8 cellular contexts compared by ENCODE assay signal in the genomic region with DNA sequence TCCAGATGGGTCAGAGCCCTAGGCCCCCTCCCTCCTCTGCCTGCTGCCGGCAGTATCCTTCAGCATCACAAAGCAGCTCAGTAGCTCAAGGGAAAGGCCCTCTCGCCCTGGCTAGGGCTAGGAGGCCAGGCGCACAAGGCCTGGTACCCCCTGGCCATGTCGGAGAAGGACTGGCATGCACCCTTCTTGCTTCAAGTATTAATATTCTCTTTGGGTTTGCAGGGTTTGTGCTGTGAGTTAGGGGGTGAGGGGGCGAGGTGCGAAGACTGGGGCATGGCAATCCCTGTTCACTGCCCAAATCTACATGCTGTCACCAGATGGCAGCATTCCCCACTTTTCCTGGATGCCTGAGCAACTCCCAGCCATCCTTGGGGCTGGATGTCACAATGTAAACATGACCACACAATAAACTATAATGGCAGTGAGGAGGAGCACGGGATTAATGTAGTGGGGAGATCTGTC.
DNase-seq lines count a peak whose midpoint lies in the region; ATAC-seq and TF ChIP-seq lines count a peak whose summit lies in the region.

No MANE protein-coding gene starts in this region.

- no peaks in the 10 kb centered on the region for H3K9me3 Mint-ChIP-seq in HFFc6
- no peaks in the 10 kb centered on the region for H3K9me3 Mint-ChIP-seq in activated CD8-positive, alpha-beta memory T cell treated with anti-CD3 and anti-CD28 coated beads, Interleukin-2, amount 10 ng/mL, durations not matched to agents 7 days and 5 days (ENCODE audit: low read depth)

- H2AFZ ChIP-seq in PC-9, result no peak overlapping the region

- intact Hi-C loops in PC-9 (cut with micrococcal nuclease; ENCODE audit: unreplicated experiment), result loop anchor here (1.0 to 10.0 kb wide), 4 partner anchors 88 to 286 kb away; a partner anchor contains a TSS

- no peaks in the 10 kb centered on the region for H3K9me2 ChIP-seq in PC-9 (ENCODE audit: insufficient read depth)

- no peaks in the 10 kb centered on the region for H3K79me2 ChIP-seq in PC-9 (ENCODE audit: low read depth)

- H3K27me3 ChIP-seq in PC-9 (ENCODE audit: insufficient read depth, low read depth), result no peaks in the 10 kb centered on the region
- H3K27me3 ChIP-seq in lung (ENCODE audit: control insufficient read depth, insufficient read depth), result no peaks in the 10 kb centered on the region

- no peaks in the 10 kb centered on the region for H3F3A ChIP-seq in PC-9 (ENCODE audit: insufficient read depth, low read depth)

- H3K4me1 ChIP-seq in PC-9 (replicated peaks; ENCODE audit: insufficient read depth) (no peaks in the 10 kb centered on the region), lung (ENCODE audit: control insufficient read depth in 2 of 2, insufficient read depth in 2 of 2, low read length in 2 of 2) (no peaks in the 10 kb centered on the region)

- H3K4me3 ChIP-seq in PC-9 (no peak overlapping the region), lung (no peak overlapping the region)

- peaks cover 9% of the 10 kb centered on the region for H3K36me3 Mint-ChIP-seq in HFFc6 (ENCODE audit: low read depth)
- H3K36me3 Mint-ChIP-seq in activated CD8-positive, alpha-beta memory T cell treated with anti-CD3 and anti-CD28 coated beads, Interleukin-2, amount 10 ng/mL, durations not matched to agents 7 days and 5 days, result no peaks in the 10 kb centered on the region

- H3K36me3 ChIP-seq in PC-9 (ENCODE audit: low read depth) (no peaks in the 10 kb centered on the region), lung (ENCODE audit: control insufficient read depth in 2 of 2, insufficient read depth in 2 of 2, low read length in 2 of 2) (peaks cover 0 to 23% of the 10 kb centered on the region in 2 donors)

- peak overlapping the region; percentile 2; the same call in 1 of the 2 replicates for H3K4me3 Mint-ChIP-seq in HFFc6
- H3K4me3 Mint-ChIP-seq in activated CD8-positive, alpha-beta memory T cell treated with anti-CD3 and anti-CD28 coated beads, Interleukin-2, amount 10 ng/mL, durations not matched to agents 7 days and 5 days, result no peak overlapping the region

- peak overlapping the region; percentile 35 for H3K27ac Mint-ChIP-seq in HFFc6
- H3K27ac Mint-ChIP-seq in activated CD8-positive, alpha-beta memory T cell treated with anti-CD3 and anti-CD28 coated beads, Interleukin-2, amount 10 ng/mL, durations not matched to agents 7 days and 5 days, result no peak overlapping the region

- no peaks in the 10 kb centered on the region for H4K20me1 ChIP-seq in PC-9 (ENCODE audit: insufficient read depth)

- POLR2A ChIA-PET in PC-9 (lab: Charles Lee; ENCODE audit: unreplicated experiment), result no interaction called here

- H3K27ac ChIP-seq in PC-9, result no peak overlapping the region
- H3K27ac ChIP-seq in lung (ENCODE audit: low read depth in 1 of 2, low read length in 1 of 2), result no peak overlapping the region

- CTCF ChIA-PET in PC-9 (lab: Charles Lee), result interaction anchor here (0.5 kb wide), 1 partner anchor 108 kb away, joined by 7 read pairs; no protein-coding TSS in a partner anchor
- CTCF ChIA-PET in activated CD8-positive, alpha-beta memory T cell treated with anti-CD3 and anti-CD28 coated beads, Interleukin-2, amount 10 ng/mL, durations not matched to agents 7 days and 5 days (lab: Charles Lee), result interaction anchor here (0.7 to 2.4 kb wide), 7 partner anchors 28 to 109 kb away, joined by 3 to 16 read pairs (median 3); no protein-coding TSS in a partner anchor

- peak; percentile 84 for TF ChIP-seq CTCF in HFFc6 (IDR thresholded peaks at IDR 0.05)
- peak; percentile 68 for TF ChIP-seq CTCF in PC-9 (conservative IDR thresholded peaks at IDR 0.05)
- TF ChIP-seq CTCF in lung (IDR thresholded peaks at IDR 0.05; ENCODE audit: control extremely low read depth, extremely low read depth), result peak; percentile 51

- no peak overlapping the region for H3K4me2 ChIP-seq in PC-9

- DNase-seq in DMS153 (lab: John Stamatoyannopoulos, UW) (peak; percentile 78), HFFc6 (peak; percentile 75), PC-9 (peak; percentile 35 to 42), dermis blood vessel endothelial cell (peak; percentile 82), lung (ENCODE audit: low spot score) (peak; percentile 51)
- no peak for DNase-seq in effector CD8-positive, alpha-beta T cell (lab: John Stamatoyannopoulos, UW)
- no peak for DNase-seq in activated CD8-positive, alpha-beta memory T cell treated with anti-CD3 and anti-CD28 coated beads, Interleukin-2, amount 10 ng/mL, durations not matched to agents 7 days and 5 days

- H3K9me3 ChIP-seq in PC-9 (ENCODE audit: insufficient read depth, low read depth) (no peaks in the 10 kb centered on the region), lung (ENCODE audit: control insufficient read depth in 2 of 2, insufficient read depth in 1 of 2, low read length in 1 of 2) (no peaks in the 10 kb centered on the region)

- 67% methylated on average over 7 of the region's 7 CpGs for WGBS in lung, 2 donors

- H3K27me3 Mint-ChIP-seq in HFFc6 (ENCODE audit: insufficient read depth), result peaks cover 11% of the 10 kb centered on the region
- H3K27me3 Mint-ChIP-seq in activated CD8-positive, alpha-beta memory T cell treated with anti-CD3 and anti-CD28 coated beads, Interleukin-2, amount 10 ng/mL, durations not matched to agents 7 days and 5 days, result no peaks in the 10 kb centered on the region

- peaks cover 22% of the 10 kb centered on the region for H3K4me1 Mint-ChIP-seq in HFFc6 (ENCODE audit: low read depth)
- peaks cover 2% of the 10 kb centered on the region for H3K4me1 Mint-ChIP-seq in activated CD8-positive, alpha-beta memory T cell treated with anti-CD3 and anti-CD28 coated beads, Interleukin-2, amount 10 ng/mL, durations not matched to agents 7 days and 5 days

- no peak for ATAC-seq in lung (ENCODE audit: insufficient read depth, low FRiP score)
- ATAC-seq in activated CD8-positive, alpha-beta memory T cell treated with anti-CD3 and anti-CD28 coated beads, Interleukin-2, amount 10 ng/mL, durations not matched to agents 7 days and 5 days, result no peak
- ATAC-seq in GM19035 (IDR thresholded peaks at IDR 0.05; ENCODE audit: unreplicated experiment), result no peak

- no TSS peak for BruUV-seq in PC-9 (replicated peaks; lab: Mats Ljungman, UMichigan)

Comparison
In these comparisons a context has a peak if more than half of its experiments do, and no peak if none do; other contexts are left out.
1. DNase-seq: peak in DMS153 (single experiment), HFFc6 (single experiment), PC-9 (2 of 2), dermis blood vessel endothelial cell (single experiment) and lung (single experiment); none in effector CD8-positive, alpha-beta T cell (single experiment) and activated CD8-positive, alpha-beta memory T cell treated with anti-CD3 and anti-CD28 coated beads, Interleukin-2, amount 10 ng/mL, durations not matched to agents 7 days and 5 days (single experiment).
2. Peak in every context shown above with its lines, with median percentiles within 50 percentile points of each other: CTCF ChIP-seq.